Comparison of ENCODE assay signal across 6 cellular contexts in the genomic region with DNA sequence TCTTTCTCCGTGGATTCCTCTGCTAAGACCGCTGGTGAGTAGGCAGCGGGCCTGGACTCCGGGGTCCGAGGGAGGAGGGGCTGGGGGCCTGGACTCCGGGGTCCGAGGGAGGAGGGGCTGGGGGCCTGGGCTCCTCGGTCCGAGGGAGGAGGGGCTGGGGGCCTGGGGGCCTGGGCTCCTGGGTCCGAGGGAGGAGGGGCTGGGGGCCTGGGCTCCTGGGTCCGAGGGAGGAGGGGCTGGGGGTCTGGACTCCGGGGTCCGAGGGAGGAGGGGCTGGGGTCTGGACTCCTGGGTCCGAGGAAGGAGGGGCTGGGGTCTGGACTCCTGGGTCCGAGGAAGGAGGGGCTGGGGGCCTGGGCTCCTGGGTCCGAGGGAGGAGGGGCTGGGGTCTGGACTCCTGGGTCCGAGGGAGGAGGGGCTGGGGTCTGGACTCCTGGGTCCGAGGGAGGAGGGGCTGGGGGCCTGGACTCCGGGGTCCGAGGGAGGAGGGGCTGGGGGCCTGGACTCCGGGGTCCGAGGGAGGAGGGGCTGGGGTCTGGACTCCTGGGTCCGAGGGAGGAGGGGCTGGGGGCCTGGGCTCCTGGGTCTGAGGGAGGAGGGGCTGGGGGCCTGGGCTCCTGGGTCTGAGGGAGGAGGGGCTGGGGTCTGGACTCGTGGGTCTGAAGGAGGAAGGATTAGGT. TPM values are rescaled to one million over a fixed set of nuclear protein-coding genes. Genes with fewer than 3 reads are reported as not detected.
DNase-seq lines count a peak whose midpoint lies in the region; ATAC-seq and TF ChIP-seq lines count a peak whose summit lies in the region.
"Not testable (repeated sequence)": the region's sequence is repeated elsewhere in the genome, so short reads cannot be mapped to it uniquely, and the experiment has no call there.

No MANE protein-coding gene starts in this region.

- TF ChIP-seq CTCF in MCF 10A (IDR thresholded peaks at IDR 0.05; ENCODE audit: unreplicated experiment); left ventricle myocardium inferior (IDR thresholded peaks at IDR 0.05; ENCODE audit: borderline replicate concordance); nephron (IDR thresholded peaks at IDR 0.05; ENCODE audit: unreplicated experiment in 3 of 3); thoracic aorta (IDR thresholded peaks at IDR 0.05): not testable (repeated sequence)

- H3K4me1 Mint-ChIP-seq in T-helper 17 cell (peaks cover 47% of the 10 kb centered on the region), MCF 10A (ENCODE audit: insufficient read depth, unreplicated experiment) (peaks cover 20% of the 10 kb centered on the region), nephron (peaks cover 43% of the 10 kb centered on the region)

- not testable (repeated sequence) for H3K36me3 ChIP-seq in ES-I3 (ENCODE audit: insufficient read depth, low read length)
- H3K36me3 ChIP-seq in left ventricle myocardium inferior: peaks cover 35% of the 10 kb centered on the region
- peaks cover 33% of the 10 kb centered on the region for H3K36me3 ChIP-seq in thoracic aorta

- peak overlapping the region; percentile 89 for H3K4me3 Mint-ChIP-seq in T-helper 17 cell
- peak overlapping the region; percentile 97 for H3K4me3 Mint-ChIP-seq in MCF 10A (ENCODE audit: unreplicated experiment)
- peak overlapping the region; percentile 99 to 100 (median 100) for H3K4me3 Mint-ChIP-seq in nephron

- H3K9ac ChIP-seq in ES-I3 (ENCODE audit: low read depth, low read length): peak overlapping the region; percentile 93

- H3K27me3 Mint-ChIP-seq in T-helper 17 cell; MCF 10A (ENCODE audit: insufficient read depth, unreplicated experiment); nephron (ENCODE audit: low read depth): not testable (repeated sequence)

- not testable (repeated sequence) for H3K4me1 ChIP-seq in ES-I3 (ENCODE audit: insufficient read depth, low read length)
- H3K4me1 ChIP-seq in left ventricle myocardium inferior: peaks cover 84% of the 10 kb centered on the region
- peaks cover 34 to 59% of the 10 kb centered on the region in 2 donors for H3K4me1 ChIP-seq in thoracic aorta (ENCODE audit: control insufficient read depth in 1 of 2, low read depth in 2 of 2)

- H3K9me3 Mint-ChIP-seq in MCF 10A (ENCODE audit: unreplicated experiment); nephron: not testable (repeated sequence)

- H3K36me3 Mint-ChIP-seq in T-helper 17 cell (ENCODE audit: low read depth): peaks cover 20% of the 10 kb centered on the region
- H3K36me3 Mint-ChIP-seq in MCF 10A (ENCODE audit: insufficient read depth, unreplicated experiment): peaks cover 46% of the 10 kb centered on the region
- peaks cover 29% of the 10 kb centered on the region for H3K36me3 Mint-ChIP-seq in nephron (ENCODE audit: low read depth)

- H3K4me3 ChIP-seq in left ventricle myocardium inferior (peak overlapping the region; percentile 82), thoracic aorta (peak overlapping the region; percentile 88)

- not testable (repeated sequence) for DNase-seq in T-helper 17 cell; MCF 10A (ENCODE audit: unreplicated experiment); left ventricle myocardium inferior; thoracic aorta (ENCODE audit: low spot score)

- intact Hi-C loops in MCF 10A (cut with micrococcal nuclease): loop anchor here (2.0 to 10.0 kb wide), 3 partner anchors 235 to 332 kb away; partner anchors contain the start of genes CNOT3, NDUFA3, OSCAR and RPS9
- intact Hi-C loops in left ventricle myocardium inferior (cut with micrococcal nuclease): not testable (repeated sequence)

- not testable (repeated sequence) for H3K27me3 ChIP-seq in left ventricle myocardium inferior (ENCODE audit: low read depth); thoracic aorta (replicated peaks; ENCODE audit: insufficient read depth)

- ATAC-seq in T-helper 17 cell; thoracic aorta (ENCODE audit: insufficient number of reproducible peaks, low FRiP score, low read depth): not testable (repeated sequence)

- CTCF ChIA-PET in MCF 10A (lab: Yijun Ruan, JAX): interaction anchor here (1.0 kb wide), 1 partner anchor 10 kb away, joined by 3 read pairs; no protein-coding TSS in a partner anchor

- POLR2A ChIA-PET in MCF 10A (lab: Yijun Ruan, JAX): not testable (repeated sequence)

- BruUV-seq in MCF 10A (replicated peaks; lab: Mats Ljungman, UMichigan): not testable (repeated sequence)

- not testable (repeated sequence) for H3K9me3 ChIP-seq in ES-I3 (ENCODE audit: control insufficient read depth, insufficient read depth, low read length); T-helper 17 cell (ENCODE audit: control insufficient read depth, low read length, poor library complexity, severe bottlenecking); left ventricle myocardium inferior (replicated peaks); thoracic aorta

- H3K27ac Mint-ChIP-seq in T-helper 17 cell (peak overlapping the region; percentile 100), MCF 10A (ENCODE audit: low read depth, unreplicated experiment) (peak overlapping the region; percentile 100), nephron (peak overlapping the region; percentile 59 to 99 (median 65))

- H3K27ac ChIP-seq in left ventricle myocardium inferior (replicated peaks) (peak overlapping the region; percentile 94), thoracic aorta (peak overlapping the region; percentile 94 to 95)

RNA-seq across cellular contexts. Expression of gene MYADM, which starts 2.3 kb away (rescaled TPM):
- total RNA-seq in T-helper 17 cell: 100 to 1,000 TPM; 392 to 670 TPM
- 39.0 and 43.3 TPM in 2 replicates for total RNA-seq in MCF 10A (2022)
- 96.0 TPM for total RNA-seq in left ventricle myocardium inferior
- 100 to 1,000 TPM; 151 to 300 TPM for total RNA-seq in thoracic aorta

RNA-seq across cellular contexts. Expression of gene PRKCG, which starts 12.1 kb away (rescaled TPM):
- total RNA-seq in T-helper 17 cell: 1 to 10 TPM; 1.1 to 1.4 TPM
- total RNA-seq in MCF 10A (2022): not detected in 2 replicates
- total RNA-seq in left ventricle myocardium inferior: not detected
- not detected for total RNA-seq in thoracic aorta

RNA-seq across cellular contexts. Expression of gene CACNG7, which starts 39.1 kb away (rescaled TPM):
- total RNA-seq in T-helper 17 cell (not detected), MCF 10A (2022) (not detected in 2 replicates), left ventricle myocardium inferior (not detected), thoracic aorta (not detected)

RNA-seq across cellular contexts. Expression of gene NLRP12, which starts 45.8 kb away (rescaled TPM):
- total RNA-seq in T-helper 17 cell (under 1 TPM; 0.34 to 0.57 TPM), MCF 10A (2022) (not detected in 2 replicates), left ventricle myocardium inferior (0.22 TPM), thoracic aorta (1 to 10 TPM; 1.4 to 3.1 TPM)
